Comparison of ENCODE assay signal across 20 cellular contexts in the genomic region with DNA sequence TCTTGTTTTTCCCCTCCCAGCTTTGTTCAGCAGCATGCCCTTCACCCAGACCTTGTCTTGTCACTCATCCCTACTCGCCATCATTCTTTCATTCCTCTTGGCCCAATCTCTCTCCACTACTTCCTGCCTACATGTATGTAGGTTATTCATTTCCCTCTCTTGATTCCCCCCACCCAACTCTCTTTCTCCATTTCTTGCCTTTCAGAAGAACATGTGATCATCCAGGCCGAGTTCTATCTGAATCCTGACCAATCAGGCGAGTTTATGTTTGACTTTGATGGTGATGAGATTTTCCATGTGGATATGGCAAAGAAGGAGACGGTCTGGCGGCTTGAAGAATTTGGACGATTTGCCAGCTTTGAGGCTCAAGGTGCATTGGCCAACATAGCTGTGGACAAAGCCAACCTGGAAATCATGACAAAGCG. TPM values are rescaled to one million over a fixed set of nuclear protein-coding genes. Genes with fewer than 3 reads are reported as not detected.
DNase-seq lines count a peak whose midpoint lies in the region; ATAC-seq and TF ChIP-seq lines count a peak whose summit lies in the region.
"Had no signal": no experiment of that assay in that cellular context is flagged by ENCODE, and none has a peak within 500 bp of the region (broad histone marks: within the 10 kb centered on the region; RNA-seq: fewer than 3 reads in every experiment).

No MANE protein-coding gene starts in this region.

- H3K27ac Mint-ChIP-seq in memory B cell = peak overlapping the region; percentile 100
- H3K27ac Mint-ChIP-seq: activated CD4-positive, alpha-beta T cell treated with anti-CD3 and anti-CD28 coated beads, Interleukin-2, amount 10 ng/mL, durations not matched to agents 24 days and 14 days; nephron; T-helper 17 cell had no signal

- H3K4me1 ChIP-seq in BLaER1 (peaks cover 61% of the 10 kb centered on the region), DOHH2 (ENCODE audit: control insufficient read depth, low read length) (peaks cover 51% of the 10 kb centered on the region), OCI-LY3 (ENCODE audit: low read length) (peaks cover 38% of the 10 kb centered on the region), body of pancreas (no peaks in the 10 kb centered on the region)
- H3K4me1 ChIP-seq: SJSA1, uterus had no signal

- peaks cover 58% of the 10 kb centered on the region for H3K36me3 Mint-ChIP-seq in memory B cell

- peak overlapping the region; percentile 85 for H3K4me3 ChIP-seq in BLaER1
- peak overlapping the region; percentile 100 for H3K4me3 ChIP-seq in DOHH2 (ENCODE audit: low read length)
- peak overlapping the region; percentile 100 for H3K4me3 ChIP-seq in OCI-LY3 (ENCODE audit: low read length)
- H3K4me3 ChIP-seq in body of pancreas = no peak overlapping the region
- H3K4me3 ChIP-seq: ovary, SJSA1, uterus had no signal

- DNase-seq in memory B cell (ENCODE audit: low spot score in 2 of 2) = peak in 1 of 2 donors; percentile 29
- DNase-seq in body of pancreas = no peak
- no peak for DNase-seq in SHP77 (lab: John Stamatoyannopoulos, UW)
- DNase-seq in SIG-M5 (lab: John Stamatoyannopoulos, UW) = no peak
- DNase-seq: activated CD4-positive, alpha-beta T cell treated with anti-CD3 and anti-CD28 coated beads, Interleukin-2, amount 10 ng/mL, durations not matched to agents 24 days and 14 days; DMS79; mesendoderm; NCI-H446 treated with DMSO at 0.1 percent for 48 hours; ovary; PC-3; right cardiac atrium; T-helper 17 cell; uterus had no signal

- WGBS in body of pancreas, 2 donors = 57 to 68% methylated on average over 7 of the region's 7 CpGs

- H3K4me2 ChIP-seq in BLaER1 (peak overlapping the region; percentile 81), DOHH2 (ENCODE audit: low read length) (peak overlapping the region; percentile 56), OCI-LY3 (ENCODE audit: low read length) (peak overlapping the region; percentile 94)

- H3K9me3 ChIP-seq in BLaER1 (no peaks in the 10 kb centered on the region), DOHH2 (ENCODE audit: control insufficient read depth, insufficient read depth, low read length) (no peaks in the 10 kb centered on the region), OCI-LY3 (ENCODE audit: insufficient read depth, low read length) (no peaks in the 10 kb centered on the region), body of pancreas (no peaks in the 10 kb centered on the region)
- H3K9me3 ChIP-seq: ovary, SJSA1, suprapubic skin, uterus had no signal

- H3K9ac ChIP-seq in BLaER1 = peak overlapping the region; percentile 98; the same call in 1 of the 2 replicates
- H3K9ac ChIP-seq in OCI-LY3 (ENCODE audit: low read length) = no peak overlapping the region

- H3K27me3 ChIP-seq in BLaER1 (no peaks in the 10 kb centered on the region), DOHH2 (ENCODE audit: control insufficient read depth, low read length) (no peaks in the 10 kb centered on the region), OCI-LY3 (ENCODE audit: low read depth, low read length) (no peaks in the 10 kb centered on the region), body of pancreas (no peaks in the 10 kb centered on the region)
- H3K27me3 ChIP-seq: ovary, uterus had no signal

- no peaks in the 10 kb centered on the region for H3K27me3 Mint-ChIP-seq in memory B cell

- peaks cover 43% of the 10 kb centered on the region for H3K36me3 ChIP-seq in BLaER1
- peaks cover 57% of the 10 kb centered on the region for H3K36me3 ChIP-seq in DOHH2 (ENCODE audit: control insufficient read depth, low read length)
- H3K36me3 ChIP-seq in OCI-LY3 (replicated peaks; ENCODE audit: low read depth, low read length) = peaks cover 60% of the 10 kb centered on the region
- H3K36me3 ChIP-seq in body of pancreas (replicated peaks in 1 of 2; ENCODE audit: insufficient read depth in 1 of 2, low read depth in 2 of 2) = no peaks in the 10 kb centered on the region
- H3K36me3 ChIP-seq: ovary, SJSA1, suprapubic skin, uterus had no signal

- ATAC-seq in memory B cell (ENCODE audit: low read depth) (no peak), body of pancreas (no peak)
- ATAC-seq: PC-3, right cardiac atrium, T-helper 17 cell had no signal

- TF ChIP-seq CTCF in DOHH2 (IDR thresholded peaks at IDR 0.05; ENCODE audit: low read depth, low read length, poor library complexity, severe bottlenecking) (no peak), OCI-LY3 (IDR thresholded peaks at IDR 0.05; ENCODE audit: low read depth, low read length) (no peak), body of pancreas (IDR thresholded peaks at IDR 0.05) (no peak)

- intact Hi-C loops in body of pancreas (cut with DNase I) = no loop called here

- H2AFZ ChIP-seq in OCI-LY3 (ENCODE audit: low read depth, low read length) = no peak overlapping the region

- H3K4me3 Mint-ChIP-seq in memory B cell = peak overlapping the region; percentile 93
- H3K4me3 Mint-ChIP-seq: activated CD4-positive, alpha-beta T cell treated with anti-CD3 and anti-CD28 coated beads, Interleukin-2, amount 10 ng/mL, durations not matched to agents 24 days and 14 days; nephron; T-helper 17 cell had no signal

- H4K20me1 ChIP-seq in BLaER1 (peaks cover 54% of the 10 kb centered on the region), DOHH2 (ENCODE audit: control insufficient read depth, insufficient read depth, low read depth, low read length) (no peaks in the 10 kb centered on the region), OCI-LY3 (ENCODE audit: insufficient read depth, low read length) (peaks cover 55% of the 10 kb centered on the region)

- TF ChIP-seq POLR2A in body of pancreas (IDR thresholded peaks at IDR 0.05) = no peak

- H3K27ac ChIP-seq in BLaER1 (0 out of 2 replicates have a peak overlapping the region, but pooled peaks have one; percentile 16), DOHH2 (ENCODE audit: low read depth, low read length) (no peak overlapping the region), OCI-LY3 (ENCODE audit: low read length) (peak overlapping the region; percentile 97), body of pancreas (no peak overlapping the region)
- H3K27ac ChIP-seq: ovary, SJSA1, suprapubic skin, uterus had no signal

- H3K9me3 Mint-ChIP-seq in memory B cell = peaks cover 6% of the 10 kb centered on the region
- H3K9me3 Mint-ChIP-seq: nephron had no signal

- peaks cover 29% of the 10 kb centered on the region for H3F3A ChIP-seq in DOHH2 (ENCODE audit: control insufficient read depth, insufficient read depth)

- H3K79me2 ChIP-seq in DOHH2 (ENCODE audit: control insufficient read depth, low read length) (peaks cover 32% of the 10 kb centered on the region), OCI-LY3 (ENCODE audit: low read length) (peaks cover 52% of the 10 kb centered on the region)

- no peaks in the 10 kb centered on the region for H3K9me2 ChIP-seq in DOHH2 (replicated peaks; ENCODE audit: control insufficient read depth, low read length)

- peaks cover 54% of the 10 kb centered on the region for H3K4me1 Mint-ChIP-seq in memory B cell
- H3K4me1 Mint-ChIP-seq: nephron had no signal

RNA-seq across cellular contexts. Expression of a gene that starts 2.6 kb away (rescaled TPM):
- total RNA-seq in body of pancreas = 100 to 1,000 TPM in 1 of 2 donors, 10 to 100 TPM in 1; 20.1 to 129 TPM
- total RNA-seq: PC-3, SJSA1 had no signal

RNA-seq across cellular contexts. Expression of a gene that starts 35.3 kb away (rescaled TPM):
- not detected for total RNA-seq in body of pancreas
- total RNA-seq: activated CD4-positive, alpha-beta T cell treated with anti-CD3 and anti-CD28 coated beads, Interleukin-2, amount 10 ng/mL, durations not matched to agents 24 days and 14 days; kidney epithelial cell; ovary; PC-3; right cardiac atrium; SJSA1; suprapubic skin; T-helper 17 cell; uterus had no signal

Comparison
In these comparisons a context has a peak if more than half of its experiments do, and no peak if none do; other contexts are left out.
1. H3K27ac ChIP-seq: peak in BLaER1 (single experiment) and OCI-LY3 (single experiment); none in DOHH2 (single experiment) and body of pancreas (0 of 4).
2. H3K4me3 ChIP-seq: peak in BLaER1 (single experiment), DOHH2 (single experiment) and OCI-LY3 (single experiment); none in body of pancreas (0 of 2).
3. Peak in every context shown above with its lines, with median percentiles within 50 percentile points of each other: H3K4me2 ChIP-seq.